13 cellular contexts compared by ENCODE assay signal in the genomic region with DNA sequence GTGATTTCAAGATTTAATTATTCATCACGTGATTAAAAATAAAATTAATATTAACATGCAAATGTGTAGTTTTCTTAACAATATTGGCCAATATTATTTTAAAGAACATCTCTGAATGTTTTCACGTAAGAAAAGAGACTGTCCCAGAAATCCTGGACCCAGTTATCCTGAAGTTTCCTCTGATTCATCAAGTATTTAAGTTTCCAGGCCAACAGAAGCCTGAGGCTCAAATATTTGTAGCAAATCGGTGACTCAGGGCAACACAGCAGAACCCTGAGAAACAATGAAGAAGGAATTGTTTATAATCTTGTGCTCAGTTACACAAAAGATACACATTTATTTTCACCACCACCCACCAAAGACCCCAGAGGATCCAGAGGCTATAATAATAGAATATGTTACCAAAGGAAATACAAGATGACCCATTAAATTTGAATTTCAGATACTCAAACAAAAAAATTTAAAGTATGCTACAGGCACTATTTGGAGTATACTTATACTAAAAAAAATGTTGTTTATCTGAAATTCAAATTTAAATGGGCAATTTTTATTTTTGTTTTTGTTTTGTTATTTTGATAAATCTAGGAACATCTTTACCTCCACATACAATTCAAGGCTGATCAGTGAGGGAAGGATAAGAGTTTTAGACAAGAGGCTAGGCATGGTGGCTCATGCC. TPM values are rescaled to one million over a fixed set of nuclear protein-coding genes. Genes with fewer than 3 reads are reported as not detected.
A peak's percentile ranks its signal among the peaks of the same experiment; 100 is the strongest.
DNase-seq lines count a peak whose midpoint lies in the region; FAIRE-seq lines count a peak whose summit lies in the region.
"Had no signal": no experiment of that assay in that cellular context is flagged by ENCODE, and none has a peak within 500 bp of the region (broad histone marks: within the 10 kb centered on the region; RNA-seq: fewer than 3 reads in every experiment).

No MANE protein-coding gene starts in this region.

- no peak for FAIRE-seq in RCC 7860 (lab: Jason Lieb, UNC)

- DNase-seq in AG20443 (ENCODE audit: low spot score) (peak; percentile 72), RCC 7860 (ENCODE audit: low spot score) (peak; percentile 19), dermis blood vessel endothelial cell (peak; percentile 92), midbrain (lab: John Stamatoyannopoulos, UW) (peak; percentile 49), NCI-H1092 treated with DMSO at 0.1 percent for 48 hours (lab: John Stamatoyannopoulos, UW) (no peak), NCI-H187 treated with DMSO at 0.1 percent for 48 hours (lab: John Stamatoyannopoulos, UW) (no peak), NCI-H446 treated with DMSO at 0.1 percent for 48 hours (lab: John Stamatoyannopoulos, UW) (no peak)
- no peak for DNase-seq in activated naive CD4-positive, alpha-beta T cell treated with anti-CD3 and anti-CD28 coated beads, Interleukin-2, amount 50 U/mL, for 16 hours
- DNase-seq: activated CD8-positive, alpha-beta memory T cell treated with anti-CD3 and anti-CD28 coated beads, Interleukin-2, amount 50 U/mL, for 4 hours; CD8-positive, alpha-beta memory T cell; central memory CD4-positive, alpha-beta T cell; naive thymus-derived CD4-positive, alpha-beta T cell; stimulated activated CD4-positive, alpha-beta T cell treated with anti-CD3 and anti-CD28 coated beads, Interleukin-2, amount 100 ng/mL, for 24 hours had no signal

RNA-seq across cellular contexts. Expression of gene SLC7A11, which starts 33.9 kb away (rescaled TPM):
- 16.5 and 46.1 TPM in 2 replicates for total RNA-seq in dermis blood vessel endothelial cell

Comparison
In these comparisons a context has a peak if more than half of its experiments do, and no peak if none do; other contexts are left out.
1. DNase-seq: peak in AG20443 (single experiment), RCC 7860 (single experiment), dermis blood vessel endothelial cell (single experiment) and midbrain (single experiment); none in NCI-H1092 treated with DMSO at 0.1 percent for 48 hours (single experiment), activated naive CD4-positive, alpha-beta T cell treated with anti-CD3 and anti-CD28 coated beads, Interleukin-2, amount 50 U/mL, for 16 hours (single experiment), NCI-H187 treated with DMSO at 0.1 percent for 48 hours (single experiment) and NCI-H446 treated with DMSO at 0.1 percent for 48 hours (single experiment).